Comparison of ENCODE assay signal across 22 cellular contexts in genomic region chr2:27823135-27823534, GRCh38. TPM values are rescaled to one million over a fixed set of nuclear protein-coding genes. Genes with fewer than 3 reads are reported as not detected.
DNase-seq lines count a peak whose midpoint lies in the region; ATAC-seq and TF ChIP-seq lines count a peak whose summit lies in the region.
"Had no signal": no experiment of that assay in that cellular context is flagged by ENCODE, and none has a peak within 500 bp of the region (broad histone marks: within the 10 kb centered on the region; RNA-seq: fewer than 3 reads in every experiment).

No MANE protein-coding gene starts in this region.

- TF ChIP-seq CTCF in ascending aorta (IDR thresholded peaks at IDR 0.05): no peak

- DNase-seq in ascending aorta (ENCODE audit: low spot score in 2 of 2): no peak
- no peak for DNase-seq in Right ventricle myocardium superior
- DNase-seq in islet precursor cell: peak; percentile 22
- no peak for DNase-seq in NCI-H510A treated with DMSO at 0.1 percent for 48 hours (lab: John Stamatoyannopoulos, UW)
- DNase-seq in NCI-H1092 (lab: John Stamatoyannopoulos, UW): no peak
- DNase-seq in activated T-helper 1 cell treated with anti-CD3 and anti-CD28 coated beads, Interleukin-12 subunit alpha, Interleukin-12 subunit beta, Interleukin-2, Interleukin-4 antibody, amounts not matched to agents 30 ng/mL and 10 ng/mL and 1 ng/mL, durations not matched to agents 14 hours and 24 hours and 36 hours (ENCODE audit: low spot score): no peak
- DNase-seq: CD4-positive, alpha-beta memory T cell; DMS79 treated with DMSO at 0.1 percent for 48 hours; GM23248; HCEC 1CT; IMR-90; Kasumi-1; MM.1S; NCI-H1105; NCI-H1694 treated with DMSO at 0.1 percent for 48 hours; NCI-H446; NK-92 treated with Interleukin-12 subunit alpha and Interleukin-12 subunit beta, amount 100 ng/mL, for 24 hours; RPMI8226 had no signal

- WGBS in urinary bladder: 34% methylated on average over 5 of the region's 5 CpGs

- H3K27me3 Mint-ChIP-seq in activated T-helper 1 cell treated with anti-CD3 and anti-CD28 coated beads, Interleukin-12 subunit alpha, Interleukin-12 subunit beta, Interleukin-2, Interleukin-4 antibody, amounts not matched to agents 30 ng/mL and 10 ng/mL and 1 ng/mL, durations not matched to agents 14 hours and 24 hours and 36 hours (ENCODE audit: insufficient read depth): peaks cover 1% of the 10 kb centered on the region
- H3K27me3 Mint-ChIP-seq: B cell; CD4-positive, alpha-beta memory T cell had no signal

- H3K9me3 Mint-ChIP-seq in activated T-helper 1 cell treated with anti-CD3 and anti-CD28 coated beads, Interleukin-12 subunit alpha, Interleukin-12 subunit beta, Interleukin-2, Interleukin-4 antibody, amounts not matched to agents 30 ng/mL and 10 ng/mL and 1 ng/mL, durations not matched to agents 14 hours and 24 hours and 36 hours: peaks cover 13% of the 10 kb centered on the region

- H3K9me3 ChIP-seq in ascending aorta: no peaks in the 10 kb centered on the region

- H3K36me3 Mint-ChIP-seq in activated T-helper 1 cell treated with anti-CD3 and anti-CD28 coated beads, Interleukin-12 subunit alpha, Interleukin-12 subunit beta, Interleukin-2, Interleukin-4 antibody, amounts not matched to agents 30 ng/mL and 10 ng/mL and 1 ng/mL, durations not matched to agents 14 hours and 24 hours and 36 hours (ENCODE audit: low read depth): peaks cover 1% of the 10 kb centered on the region

- intact Hi-C loops in ascending aorta (cut with DNase I) (loop anchor here (1.0 to 5.0 kb wide), 3 partner anchors 66 to 120 kb away; no protein-coding TSS in a partner anchor), Right ventricle myocardium superior (cut with DNase I) (no loop called here)
- intact Hi-C loops in activated T-helper 1 cell treated with anti-CD3 and anti-CD28 coated beads, Interleukin-12 subunit alpha, Interleukin-12 subunit beta, Interleukin-2, Interleukin-4 antibody, amounts not matched to agents 30 ng/mL and 10 ng/mL and 1 ng/mL, durations not matched to agents 14 hours and 24 hours and 36 hours (cut with micrococcal nuclease): no loop called here

- H3K4me1 Mint-ChIP-seq in activated T-helper 1 cell treated with anti-CD3 and anti-CD28 coated beads, Interleukin-12 subunit alpha, Interleukin-12 subunit beta, Interleukin-2, Interleukin-4 antibody, amounts not matched to agents 30 ng/mL and 10 ng/mL and 1 ng/mL, durations not matched to agents 14 hours and 24 hours and 36 hours (ENCODE audit: low read depth): no peaks in the 10 kb centered on the region
- H3K4me1 Mint-ChIP-seq: B cell; CD4-positive, alpha-beta memory T cell had no signal

- no peaks in the 10 kb centered on the region for H3K27me3 ChIP-seq in ascending aorta

- H3K27ac Mint-ChIP-seq in activated T-helper 1 cell treated with anti-CD3 and anti-CD28 coated beads, Interleukin-12 subunit alpha, Interleukin-12 subunit beta, Interleukin-2, Interleukin-4 antibody, amounts not matched to agents 30 ng/mL and 10 ng/mL and 1 ng/mL, durations not matched to agents 14 hours and 24 hours and 36 hours: no peak overlapping the region
- H3K27ac Mint-ChIP-seq: B cell; CD4-positive, alpha-beta memory T cell had no signal

- H3K4me3 ChIP-seq in ascending aorta (peak overlapping the region in 1 of 2 donors; percentile 54), urinary bladder (ENCODE audit: low read depth, low read length) (peak overlapping the region; percentile 21)
- H3K4me3 ChIP-seq: GM12878, GM23248 had no signal

- no peaks in the 10 kb centered on the region for H3K36me3 ChIP-seq in ascending aorta
- no peaks in the 10 kb centered on the region for H3K36me3 ChIP-seq in urinary bladder (ENCODE audit: insufficient read depth)

- ATAC-seq in Right ventricle myocardium superior (ENCODE audit: poor library complexity): peak; percentile 80
- no peak for ATAC-seq in GM21367 (IDR thresholded peaks at IDR 0.05; ENCODE audit: unreplicated experiment)
- ATAC-seq: GM12878 had no signal

- H3K4me1 ChIP-seq in ascending aorta: peaks cover 0 to 8% of the 10 kb centered on the region in 2 donors
- H3K4me1 ChIP-seq in urinary bladder (ENCODE audit: insufficient read depth): no peaks in the 10 kb centered on the region

- H3K27ac ChIP-seq in ascending aorta (peak overlapping the region; percentile 0 to 40), urinary bladder (ENCODE audit: low read depth) (no peak overlapping the region)
- H3K27ac ChIP-seq: GM23248 had no signal

- H3K4me3 Mint-ChIP-seq in activated T-helper 1 cell treated with anti-CD3 and anti-CD28 coated beads, Interleukin-12 subunit alpha, Interleukin-12 subunit beta, Interleukin-2, Interleukin-4 antibody, amounts not matched to agents 30 ng/mL and 10 ng/mL and 1 ng/mL, durations not matched to agents 14 hours and 24 hours and 36 hours: no peak overlapping the region
- H3K4me3 Mint-ChIP-seq: B cell; CD4-positive, alpha-beta memory T cell had no signal

RNA-seq across cellular contexts. Expression of gene MRPL33, which starts 51.6 kb away (rescaled TPM):
- 3.4 TPM for total RNA-seq in ascending aorta
- 356 TPM for total RNA-seq in Right ventricle myocardium superior
- total RNA-seq in urinary bladder: 102 TPM
- polyA plus RNA-seq in urinary bladder: 179 TPM
- 55.4 and 55.9 TPM in 2 replicates for total RNA-seq in activated T-helper 1 cell treated with anti-CD3 and anti-CD28 coated beads, Interleukin-12 subunit alpha, Interleukin-12 subunit beta, Interleukin-2, Interleukin-4 antibody, amounts not matched to agents 30 ng/mL and 10 ng/mL and 1 ng/mL, durations not matched to agents 14 hours and 24 hours and 36 hours

Comparison
In these comparisons a context has a peak if more than half of its experiments do, and no peak if none do; other contexts are left out.
1. RNA of gene MRPL33, which starts 51.6 kb away (total RNA-seq): 356 TPM in Right ventricle myocardium superior (single experiment), 102 TPM in urinary bladder (single experiment) and 55.4 to 55.9 TPM in activated T-helper 1 cell treated with anti-CD3 and anti-CD28 coated beads, Interleukin-12 subunit alpha, Interleukin-12 subunit beta, Interleukin-2, Interleukin-4 antibody, amounts not matched to agents 30 ng/mL and 10 ng/mL and 1 ng/mL, durations not matched to agents 14 hours and 24 hours and 36 hours; 3.4 TPM in ascending aorta (single experiment); every median in the first group is over 10 times any median in the second.